10 cellular contexts compared by ENCODE assay signal in the genomic region with DNA sequence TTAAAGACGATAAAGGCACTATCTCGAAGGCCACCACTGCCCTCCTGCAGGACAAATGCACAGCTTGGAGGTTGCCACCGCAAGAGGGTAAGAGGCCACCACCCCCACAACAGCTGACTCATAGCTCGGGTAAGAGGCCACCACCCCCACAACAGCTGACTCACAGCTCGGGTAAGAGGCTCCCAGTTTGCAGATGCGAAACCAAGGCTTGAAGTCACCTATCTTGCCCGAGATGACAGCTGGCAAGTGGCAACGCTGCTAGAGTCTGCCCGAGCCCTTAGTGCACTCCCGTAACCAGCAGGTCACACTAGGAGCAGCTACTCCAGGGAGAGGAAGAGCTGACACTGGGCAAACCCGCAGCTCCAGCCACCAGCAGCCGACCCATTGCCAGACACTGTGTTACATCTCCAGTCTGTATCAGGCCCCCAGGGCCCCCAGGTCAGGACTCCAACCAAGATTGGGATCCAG. TPM values are rescaled to one million over a fixed set of nuclear protein-coding genes. Genes with fewer than 3 reads are reported as not detected.
DNase-seq lines count a peak whose midpoint lies in the region; ATAC-seq and TF ChIP-seq lines count a peak whose summit lies in the region.
"Had no signal": no experiment of that assay in that cellular context is flagged by ENCODE, and none has a peak within 500 bp of the region (broad histone marks: within the 10 kb centered on the region; RNA-seq: fewer than 3 reads in every experiment).

No MANE protein-coding gene starts in this region.

- DNase-seq in left cardiac atrium (peak; percentile 60), cardiac septum (ENCODE audit: low spot score) (no peak), SW480 (ENCODE audit: low spot score) (peak; percentile 90), adrenal gland (peak; percentile 78 to 93 (median 84)), mucosa of descending colon (peak; percentile 56 to 78 (median 57)), thoracic aorta (ENCODE audit: low spot score) (peak; percentile 57), H9 (no peak)

- H3K4me3 Mint-ChIP-seq in H9: no peak overlapping the region

- no peaks in the 10 kb centered on the region for H3K79me2 ChIP-seq in H9 (ENCODE audit: insufficient read depth, low read length)

- H3T11ph ChIP-seq in H9 (ENCODE audit: low read length): no peak overlapping the region

- peaks cover 9% of the 10 kb centered on the region for H3K27me3 Mint-ChIP-seq in H9 (ENCODE audit: low read depth)

- whole genome bisulfite sequencing in adrenal gland, 4 donors: 27 to 70% (median 40%) methylated on average over 2 to 12 of the region's 12 CpGs
- no CpG with 5 or more reads among the region's 12 CpGs for WGBS in H9 (ENCODE audit: extremely low coverage, insufficient read length, low lambda C conversion rate)

- no peaks in the 10 kb centered on the region; a peak in 1 of 7 replicates for H3K36me3 Mint-ChIP-seq in H9 (ENCODE audit: insufficient read depth in 1 of 3, low read depth in 3 of 3)

- H4K8ac ChIP-seq in H9 (replicated peaks; ENCODE audit: insufficient read length, low read depth, low read length): no peak overlapping the region

- no peak for TF ChIP-seq CTCF in adrenal gland (IDR thresholded peaks at IDR 0.05)
- no peak for TF ChIP-seq CTCF in mucosa of descending colon (IDR thresholded peaks at IDR 0.05)
- TF ChIP-seq CTCF in thoracic aorta (IDR thresholded peaks at IDR 0.05): no peak
- TF ChIP-seq CTCF in H9 (conservative IDR thresholded peaks at IDR 0.05): no peak

- H3K4me3 ChIP-seq in adrenal gland (no peak overlapping the region), mucosa of descending colon (no peak overlapping the region), thoracic aorta (no peak overlapping the region)
- H3K4me3 ChIP-seq: dorsolateral prefrontal cortex had no signal

- no peaks in the 10 kb centered on the region for H3K27me3 ChIP-seq in adrenal gland
- H3K27me3 ChIP-seq in thoracic aorta (replicated peaks; ENCODE audit: insufficient read depth): no peaks in the 10 kb centered on the region
- no peaks in the 10 kb centered on the region for H3K27me3 ChIP-seq in H9 (ENCODE audit: insufficient read depth, low read length)
- H3K27me3 ChIP-seq: dorsolateral prefrontal cortex had no signal

- H3K14ac ChIP-seq in H9 (ENCODE audit: insufficient read depth, low read length): no peak overlapping the region

- no peak overlapping the region for H2AFZ ChIP-seq in H9 (ENCODE audit: low read length)

- no peaks in the 10 kb centered on the region for H4K20me1 ChIP-seq in H9 (ENCODE audit: control insufficient read depth, insufficient read depth, insufficient read length)

- no peak overlapping the region for H2BK20ac ChIP-seq in H9 (ENCODE audit: low read depth, low read length, poor library complexity, severe bottlenecking)

- no peak overlapping the region for H4K91ac ChIP-seq in H9 (ENCODE audit: insufficient read length, low read depth, low read length)

- ATAC-seq in left cardiac atrium (peak in 1 of 2 donors; percentile 67), HG03457 (IDR thresholded peaks at IDR 0.05; ENCODE audit: unreplicated experiment) (peak; percentile 68), mucosa of descending colon (peak; percentile 59), thoracic aorta (ENCODE audit: insufficient number of reproducible peaks, low FRiP score, low read depth) (peak; percentile 36)

- no peak overlapping the region for H2BK120ac ChIP-seq in H9 (ENCODE audit: low read depth, low read length, poor library complexity, severe bottlenecking)

- H2BK5ac ChIP-seq in H9 (ENCODE audit: insufficient read length, low read length): no peak overlapping the region

- no peak overlapping the region; a peak in 1 of 7 replicates for H3K27ac Mint-ChIP-seq in H9

- no peak overlapping the region for H3K18ac ChIP-seq in H9 (ENCODE audit: insufficient read length, low read depth, low read length)

- H3K23ac ChIP-seq in H9 (ENCODE audit: insufficient read length, low read depth, low read length): no peak overlapping the region

- no peaks in the 10 kb centered on the region; a peak in 1 of 5 replicates for H3K9me3 Mint-ChIP-seq in H9

- no peak overlapping the region for H3K56ac ChIP-seq in H9 (ENCODE audit: insufficient read length, low read depth, low read length)

- no peak for TF ChIP-seq POLR2A in adrenal gland (IDR thresholded peaks at IDR 0.05)

- no peak overlapping the region for H2AK5ac ChIP-seq in H9 (ENCODE audit: insufficient read length, low read length)

- H3K36me3 ChIP-seq in adrenal gland (replicated peaks in 1 of 2): no peaks in the 10 kb centered on the region
- H3K36me3 ChIP-seq in mucosa of descending colon (ENCODE audit: low read depth): no peaks in the 10 kb centered on the region
- no peaks in the 10 kb centered on the region for H3K36me3 ChIP-seq in thoracic aorta

- no peak overlapping the region for H3K4me2 ChIP-seq in H9 (ENCODE audit: insufficient read depth, insufficient read length, low read length)

- H3K4me1 Mint-ChIP-seq in H9: peaks cover 30 to 39% of the 10 kb centered on the region in 2 experiments

- H3K9me3 ChIP-seq in adrenal gland (replicated peaks in 1 of 3): no peaks in the 10 kb centered on the region
- H3K9me3 ChIP-seq in mucosa of descending colon: no peaks in the 10 kb centered on the region
- H3K9me3 ChIP-seq in thoracic aorta: no peaks in the 10 kb centered on the region
- no peaks in the 10 kb centered on the region for H3K9me3 ChIP-seq in H9 (ENCODE audit: control insufficient read depth, low read depth, low read length)

- H2BK12ac ChIP-seq in H9 (ENCODE audit: insufficient read length, low read depth, low read length): no peak overlapping the region

- H3K27ac ChIP-seq in adrenal gland (peak overlapping the region in 3 of 5 donors; percentile 23 to 56 (median 24)), thoracic aorta (no peak overlapping the region), H9 (ENCODE audit: insufficient read length, low read depth, low read length) (no peak overlapping the region)
- H3K27ac ChIP-seq: C4-2B had no signal

- H3K9ac ChIP-seq in H9 (ENCODE audit: extremely low read depth, insufficient read length, low read length): no peak overlapping the region

- H3K4ac ChIP-seq in H9 (ENCODE audit: low read depth, low read length): no peak overlapping the region

- H3K4me1 ChIP-seq in adrenal gland (replicated peaks in 1 of 2) (peaks cover 8 to 23% of the 10 kb centered on the region in 2 donors), mucosa of descending colon (ENCODE audit: low read depth) (peaks cover 8% of the 10 kb centered on the region), thoracic aorta (ENCODE audit: control insufficient read depth in 1 of 2, low read depth in 2 of 2) (peaks cover 17 to 45% of the 10 kb centered on the region in 2 donors), H9 (ENCODE audit: insufficient read depth, low read length) (no peaks in the 10 kb centered on the region; the same call in 1 of the 2 replicates)

- intact Hi-C loops in left cardiac atrium (cut with DNase I): loop anchor here in 1 of 2 donors (10.0 kb wide), 1 partner anchor 299 kb away; no protein-coding TSS in a partner anchor
- intact Hi-C loops in cardiac septum (cut with DNase I): no loop called here
- intact Hi-C loops in adrenal gland (cut with DNase I): no loop called here
- intact Hi-C loops in mucosa of descending colon (cut with DNase I, micrococcal nuclease): no loop called here

- no peak overlapping the region for H4K5ac ChIP-seq in H9 (ENCODE audit: insufficient read length, low read depth, low read length)

- H2BK15ac ChIP-seq in H9 (ENCODE audit: low read depth, low read length): no peak overlapping the region

- H3K23me2 ChIP-seq in H9 (ENCODE audit: insufficient read length, low read depth, low read length, poor library complexity, severe bottlenecking): no peaks in the 10 kb centered on the region

- H3K79me1 ChIP-seq in H9 (ENCODE audit: insufficient read depth, low read depth, low read length, poor library complexity, severe bottlenecking): no peaks in the 10 kb centered on the region

RNA-seq across cellular contexts. Expression of gene SPSB1, which starts 17.1 kb away (rescaled TPM):
- 10 to 100 TPM; 16.8 to 19.1 TPM for total RNA-seq in left cardiac atrium
- total RNA-seq in cardiac septum: 12.9 TPM
- 10 to 100 TPM in 5 of 8 donors, 1 to 10 TPM in 3; 8.4 to 14.0 (median 10.2) TPM for total RNA-seq in adrenal gland
- 10 to 100 TPM in 1 of 3 donors, 1 to 10 TPM in 2; 5.1 to 12.9 (median 5.5) TPM for polyA plus RNA-seq in adrenal gland
- total RNA-seq in mucosa of descending colon: 10 to 100 TPM; 22.1 to 35.5 (median 26.1) TPM
- total RNA-seq in thoracic aorta: 100 to 1,000 TPM; 107 to 171 TPM
- 2.7 and 2.9 TPM in 2 replicates for total RNA-seq in H9 (2021)

RNA-seq across cellular contexts. Expression of gene H6PD, which starts 41.0 kb away (rescaled TPM):
- 10 to 100 TPM; 33.3 to 40.6 TPM for total RNA-seq in left cardiac atrium
- 28.9 TPM for total RNA-seq in cardiac septum
- total RNA-seq in adrenal gland: 100 to 1,000 TPM in 2 of 8 donors, 10 to 100 TPM in 6; 65.7 to 116 (median 84.2) TPM
- 10 to 100 TPM; 20.3 to 28.8 (median 22.7) TPM for polyA plus RNA-seq in adrenal gland
- total RNA-seq in mucosa of descending colon: 10 to 100 TPM; 27.6 to 35.3 (median 31.9) TPM
- total RNA-seq in thoracic aorta: 10 to 100 TPM; 57.8 to 80.6 TPM
- total RNA-seq in H9 (2021): 7.6 and 7.9 TPM in 2 replicates

Comparison
In these comparisons a context has a peak if more than half of its experiments do, and no peak if none do; other contexts are left out.
1. DNase-seq: peak in left cardiac atrium (single experiment), SW480 (single experiment), adrenal gland (7 of 7), mucosa of descending colon (3 of 3) and thoracic aorta (single experiment); none in cardiac septum (single experiment) and H9 (single experiment).
2. H3K27ac ChIP-seq: peak in adrenal gland (3 of 5); none in thoracic aorta (0 of 2) and H9 (single experiment).